Comparison of ENCODE assay signal across 8 cellular contexts in genomic region chr22:46036558-46037408, GRCh38. TPM values are rescaled to one million over a fixed set of nuclear protein-coding genes. Genes with fewer than 3 reads are reported as not detected.
A peak's percentile ranks its signal among the peaks of the same experiment; 100 is the strongest.
DNase-seq lines count a peak whose midpoint lies in the region; ATAC-seq, FAIRE-seq and TF ChIP-seq lines count a peak whose summit lies in the region.

No MANE protein-coding gene starts in this region.

- peaks cover 26% of the 10 kb centered on the region for H3K4me1 Mint-ChIP-seq in WTC11

- no peak for FAIRE-seq in frontal cortex (lab: Jason Lieb, UNC)

- peaks cover 19% of the 10 kb centered on the region for H3K27me3 ChIP-seq in ectodermal cell (ENCODE audit: control insufficient read depth, insufficient read depth, low read length, poor library complexity, severe bottlenecking)
- no peaks in the 10 kb centered on the region for H3K27me3 ChIP-seq in mucosa of rectum (ENCODE audit: control insufficient read depth in 2 of 2, insufficient read depth in 2 of 2, low read length in 2 of 2)
- H3K27me3 ChIP-seq in transverse colon: no peaks in the 10 kb centered on the region

- H3K27ac ChIP-seq in ectodermal cell (ENCODE audit: insufficient read depth, low read depth, low read length, poor library complexity, severe bottlenecking): no peak overlapping the region
- H3K27ac ChIP-seq in mucosa of rectum (ENCODE audit: low read depth in 2 of 2, low read length in 2 of 2): peak overlapping the region; percentile 96 to 98
- peak overlapping the region; percentile 91 to 98 (median 96) for H3K27ac ChIP-seq in transverse colon

- no peak for TF ChIP-seq CTCF in WTC11 (IDR thresholded peaks at IDR 0.05)
- peak in 2 of 5 experiments; percentile 15 to 42 for TF ChIP-seq CTCF in transverse colon (IDR thresholded peaks at IDR 0.05)

- no peaks in the 10 kb centered on the region for H3K36me3 ChIP-seq in ectodermal cell (ENCODE audit: control insufficient read depth, insufficient read depth, low read length)
- H3K36me3 ChIP-seq in mucosa of rectum (ENCODE audit: control insufficient read depth in 2 of 2, insufficient read depth in 2 of 2, low read length in 2 of 2): no peaks in the 10 kb centered on the region
- H3K36me3 ChIP-seq in transverse colon: no peaks in the 10 kb centered on the region

- TF ChIP-seq POLR2A in transverse colon (IDR thresholded peaks at IDR 0.05): no peak

- H3K4me3 ChIP-seq in Jurkat, Clone E6-1 (ENCODE audit: low read length): peak overlapping the region; percentile 73
- H3K4me3 ChIP-seq in ectodermal cell (ENCODE audit: insufficient read depth, low read depth, low read length): peak overlapping the region; percentile 77
- H3K4me3 ChIP-seq in mucosa of rectum (ENCODE audit: low read length in 2 of 2): peak overlapping the region; percentile 85 to 91
- peak overlapping the region; percentile 53 to 81 (median 70) for H3K4me3 ChIP-seq in transverse colon

- intact Hi-C loops in transverse colon (cut with DNase I; ENCODE audit: low total_unique reads): no loop called here

- in situ Hi-C loops in transverse colon (cut with MboI; ENCODE audit: low pct_ligation_motif_present in 1 of 4, low pct_unique_long_range_greater_than_20kb in 1 of 4, low sequenced_read_pairs in 3 of 4): no loop called here

- POLR2A ChIA-PET in WTC11 (lab: Charles Lee): interaction anchor here (0.7 to 2.2 kb wide), 4 partner anchors 10 to 69 kb away, joined by 3 to 7 read pairs (median 6); no protein-coding TSS in a partner anchor

- peak; percentile 50 for DNase-seq in GF-D8 (lab: John Stamatoyannopoulos, UW)
- DNase-seq in Jurkat, Clone E6-1 (ENCODE audit: low read depth, low spot score): peak; percentile 51
- DNase-seq in WTC11 (ENCODE audit: low spot score): peak; percentile 28
- DNase-seq in transverse colon: peak; percentile 59
- no peak for DNase-seq in frontal cortex (ENCODE audit: low spot score in 2 of 2)
- no peak for DNase-seq in ureter (ENCODE audit: low spot score)

- peak; percentile 35 for ATAC-seq in WTC11

- TF ChIP-seq EP300 in transverse colon (IDR thresholded peaks at IDR 0.05; ENCODE audit: low read depth): no peak

- CTCF ChIA-PET in WTC11 (lab: Charles Lee): interaction anchor here (0.5 to 4.8 kb wide), 15 partner anchors 9 to 85 kb away, joined by 3 to 127 read pairs (median 4); no protein-coding TSS in a partner anchor

- H3K36me3 Mint-ChIP-seq in WTC11: no peaks in the 10 kb centered on the region

- H3K27ac Mint-ChIP-seq in WTC11: peak overlapping the region; percentile 53; the same call in 1 of the 2 replicates

- no peaks in the 10 kb centered on the region for H3K9me3 Mint-ChIP-seq in WTC11

- H3K4me1 ChIP-seq in ectodermal cell (ENCODE audit: control insufficient read depth, insufficient read depth, low read length): no peaks in the 10 kb centered on the region
- H3K4me1 ChIP-seq in mucosa of rectum (ENCODE audit: control insufficient read depth in 2 of 2, insufficient read depth in 2 of 2, low read length in 2 of 2): peaks cover 9 to 17% of the 10 kb centered on the region in 2 donors
- peaks cover 0 to 19% (median 15%) of the 10 kb centered on the region in 4 donors for H3K4me1 ChIP-seq in transverse colon

- H3K9ac ChIP-seq in mucosa of rectum (ENCODE audit: low read depth in 1 of 2, low read length in 2 of 2): peak overlapping the region; percentile 89 to 98

- peak overlapping the region; percentile 73 for H3K4me3 Mint-ChIP-seq in WTC11

- WGBS in ectodermal cell, 2 experiments: 50 to 52% methylated on average over 18 of the region's 18 CpGs
- WGBS in transverse colon (ENCODE audit: low coverage in 1 of 2), 2 donors: 34 to 67% methylated on average over 3 to 16 of the region's 18 CpGs

- H3K27me3 Mint-ChIP-seq in WTC11 (ENCODE audit: low read depth): no peaks in the 10 kb centered on the region

- H3K9me3 ChIP-seq in ectodermal cell (ENCODE audit: control insufficient read depth, low read length) (no peaks in the 10 kb centered on the region), mucosa of rectum (ENCODE audit: control insufficient read depth in 2 of 2, low read length in 2 of 2) (no peaks in the 10 kb centered on the region), transverse colon (no peaks in the 10 kb centered on the region)

TF ChIP-seq in WTC11, 78 proteins besides CTCF, POLR2A, EP300 and RAD21:
- TF ChIP-seq MLX (CRISPR knock-in tag; IDR thresholded peaks at IDR 0.05): 0 out of 2 replicates have a peak, but pooled peaks have one; percentile 11
- no peak for TF ChIP-seq FOXP1 (CRISPR knock-in tag; IDR thresholded peaks at IDR 0.05; ENCODE audit: borderline replicate concordance)
- no peak for TF ChIP-seq FOXJ3 (CRISPR knock-in tag; IDR thresholded peaks at IDR 0.05; ENCODE audit: borderline replicate concordance)
- TF ChIP-seq ATF6 (CRISPR knock-in tag; IDR thresholded peaks at IDR 0.05): no peak
- TF ChIP-seq ESRRA (CRISPR knock-in tag; IDR thresholded peaks at IDR 0.05; ENCODE audit: borderline replicate concordance): no peak
- 0 out of 2 replicates have a peak, but pooled peaks have one; percentile 18 for TF ChIP-seq FOXK1 (CRISPR knock-in tag; IDR thresholded peaks at IDR 0.05)

RNA-seq across cellular contexts. Expression of gene WNT7B, which starts 59.8 kb away (rescaled TPM):
- polyA plus RNA-seq in Jurkat, Clone E6-1 (2012; ENCODE audit: insufficient read depth, insufficient read length): not detected
- total RNA-seq in WTC11 (2021) (0.18 to 0.33 TPM (median 0.23 TPM) in 3 replicates), transverse colon (not detected), frontal cortex (1.2 TPM), ureter (58.6 TPM)
- polyA plus RNA-seq in ectodermal cell (2013, experiment 1 of 4): 10.6 TPM
- polyA plus RNA-seq in ectodermal cell (2013, experiment 2 of 4): 24.3 TPM
- polyA plus RNA-seq in ectodermal cell (2013, experiment 3 of 4): 10.9 TPM
- polyA plus RNA-seq in ectodermal cell (2013, experiment 4 of 4): 15.1 TPM

Comparison
In these comparisons a context has a peak if more than half of its experiments do, and no peak if none do; other contexts are left out.
1. DNase-seq: peak in GF-D8 (single experiment), Jurkat, Clone E6-1 (single experiment), WTC11 (single experiment) and transverse colon (single experiment); none in frontal cortex (0 of 2) and ureter (single experiment).
2. RNA of gene WNT7B, which starts 59.8 kb away (total RNA-seq): 58.6 TPM in ureter (single experiment); 1.2 TPM in frontal cortex (single experiment), 0.18 to 0.33 TPM in WTC11 and not detected in transverse colon; every median in the first group is over 10 times any median in the second.
3. Peak in every context shown above with its lines, with median percentiles within 50 percentile points of each other: H3K4me3 ChIP-seq.